In genomic region chr21:16419188-16419874, GRCh38 we compare ENCODE assay signal across 8 cellular contexts.
DNase-seq lines count a peak whose midpoint lies in the region; ATAC-seq lines count a peak whose summit lies in the region.

No MANE protein-coding gene starts in this region.

- H3K27me3 ChIP-seq in rectal smooth muscle tissue (ENCODE audit: control insufficient read depth, insufficient read depth, low read length), result no peaks in the 10 kb centered on the region

- peak overlapping the region; percentile 66 for H3K27ac ChIP-seq in rectal smooth muscle tissue (ENCODE audit: low read depth, low read length)

- in situ Hi-C loops in KBM-7 (cut with MboI; ENCODE audit: low pct_unique_long_range_greater_than_20kb, low sequenced_read_pairs), result no loop called here

- peak overlapping the region; percentile 65 for H3K4me3 ChIP-seq in rectal smooth muscle tissue (ENCODE audit: low read length)

- H3K9ac ChIP-seq in rectal smooth muscle tissue (ENCODE audit: low read length), result no peak overlapping the region

- intact Hi-C loops in Right ventricle myocardium superior (cut with DNase I), result no loop called here

- H3K4me1 ChIP-seq in rectal smooth muscle tissue (ENCODE audit: control insufficient read depth, insufficient read depth, low read length), result peaks cover 3% of the 10 kb centered on the region

- H3K36me3 ChIP-seq in rectal smooth muscle tissue (ENCODE audit: control insufficient read depth, insufficient read depth, low read length), result no peaks in the 10 kb centered on the region

- DNase-seq in Daoy (ENCODE audit: low read depth), result peak; percentile 25
- peak; percentile 71 for DNase-seq in SK-N-DZ (ENCODE audit: low spot score)
- DNase-seq in Right ventricle myocardium superior, result peak; percentile 80
- no peak for DNase-seq in KBM-7
- no peak for DNase-seq in kidney glomerular epithelial cell (lab: John Stamatoyannopoulos, UW)

- ATAC-seq in Right ventricle myocardium superior (ENCODE audit: poor library complexity), result peak; percentile 90
- ATAC-seq in HG03108 (IDR thresholded peaks at IDR 0.05; ENCODE audit: unreplicated experiment), result no peak
- no peak for ATAC-seq in HG02763 (IDR thresholded peaks at IDR 0.05; ENCODE audit: unreplicated experiment)

Comparison
In these comparisons a context has a peak if more than half of its experiments do, and no peak if none do; other contexts are left out.
1. DNase-seq: peak in Daoy (single experiment), SK-N-DZ (single experiment) and Right ventricle myocardium superior (single experiment); none in KBM-7 (single experiment) and kidney glomerular epithelial cell (single experiment).